10 cellular contexts compared by ENCODE assay signal in the genomic region with DNA sequence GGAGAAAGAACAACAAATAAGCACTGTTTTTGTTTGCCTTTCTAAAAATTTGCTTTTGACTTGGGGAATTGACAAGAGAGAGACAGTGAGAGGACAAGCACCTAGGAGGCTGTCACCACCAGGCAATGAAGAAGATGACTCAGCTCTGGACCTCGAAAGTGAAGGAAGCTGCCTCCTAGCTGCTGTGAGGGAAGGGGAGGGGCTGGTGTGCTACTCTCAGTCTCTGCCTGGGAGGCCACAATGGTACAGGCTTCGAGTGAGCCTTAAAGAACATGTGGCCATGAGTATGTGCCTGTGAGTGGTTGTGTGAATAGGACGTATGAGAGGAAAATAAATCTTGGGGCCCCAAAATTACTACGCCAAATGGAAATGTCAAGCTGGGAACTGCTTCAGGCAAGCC. TPM values are rescaled to one million over a fixed set of nuclear protein-coding genes. Genes with fewer than 3 reads are reported as not detected.
DNase-seq lines count a peak whose midpoint lies in the region; ATAC-seq, FAIRE-seq and TF ChIP-seq lines count a peak whose summit lies in the region.
"Had no signal": no experiment of that assay in that cellular context is flagged by ENCODE, and none has a peak within 500 bp of the region (broad histone marks: within the 10 kb centered on the region; RNA-seq: fewer than 3 reads in every experiment).

No MANE protein-coding gene starts in this region.

- H3K27me3 ChIP-seq in GM23248 (replicated peaks; ENCODE audit: insufficient read depth), result no peaks in the 10 kb centered on the region
- H3K27me3 ChIP-seq in ascending aorta, result no peaks in the 10 kb centered on the region

- no peaks in the 10 kb centered on the region for H3K9me2 ChIP-seq in GM23248 (ENCODE audit: insufficient read depth)

- H4K20me1 ChIP-seq in GM23248 (ENCODE audit: insufficient read depth), result no peaks in the 10 kb centered on the region

- no peaks in the 10 kb centered on the region for H3K27me3 Mint-ChIP-seq in activated T-helper 17 cell treated with anti-CD3 and anti-CD28 coated beads, Interleukin-2, amount 50 U/mL, for 72 hours
- peaks cover 4 to 11% of the 10 kb centered on the region in 2 donors for H3K27me3 Mint-ChIP-seq in natural killer cell treated with Interleukin-12 subunit alpha and Interleukin-12 subunit beta and Interleukin-15 and Interleukin-18, amount 100 ng/mL, for 72 hours

- H3K27ac ChIP-seq in GM23248, result no peak overlapping the region
- no peak overlapping the region for H3K27ac ChIP-seq in ascending aorta
- H3K27ac ChIP-seq: 22Rv1 had no signal

- H3K4me1 ChIP-seq in GM23248 (ENCODE audit: insufficient read depth) (peaks cover 5% of the 10 kb centered on the region; the same call in 1 of the 2 replicates), ascending aorta (no peaks in the 10 kb centered on the region)

- H3K4me3 ChIP-seq in GM23248, result no peak overlapping the region
- H3K4me3 ChIP-seq in ascending aorta, result no peak overlapping the region

- no peak overlapping the region for H3K9ac ChIP-seq in GM23248

- no peak for FAIRE-seq in HTR-8/SVneo (lab: Jason Lieb, UNC)

- in situ Hi-C loops in GM23248 (cut with MboI), result loop anchor here (10.0 to 25.0 kb wide), 3 partner anchors 682 to 1555 kb away; a partner anchor contains a TSS

- no peak overlapping the region for H3K4me2 ChIP-seq in GM23248 (ENCODE audit: unreplicated experiment)

- DNase-seq in DMS 273 (lab: John Stamatoyannopoulos, UW; ENCODE audit: unreplicated experiment) (peak; percentile 2), DMS 273 treated with DMSO at 0.1 percent for 48 hours (lab: John Stamatoyannopoulos, UW) (no peak), GM23248 (peak; percentile 60), HTR-8/SVneo (ENCODE audit: insufficient read length, low spot score) (peak; percentile 31), cerebellum (ENCODE audit: low spot score) (no peak), ascending aorta (ENCODE audit: low spot score in 2 of 2) (no peak)
- DNase-seq in natural killer cell treated with Interleukin-12 subunit alpha and Interleukin-12 subunit beta and Interleukin-15 and Interleukin-18, amount 100 ng/mL, for 72 hours (ENCODE audit: low spot score), result no peak

- WGBS in GM23248 (ENCODE audit: low coverage in 1 of 2, low lambda C conversion rate in 2 of 2, missing lambda C conversion rate in 2 of 2), 2 experiments, result 46 to 48% methylated on average over 4 of the region's 4 CpGs

- H3K9me3 ChIP-seq in GM23248 (ENCODE audit: low read depth) (no peaks in the 10 kb centered on the region), ascending aorta (no peaks in the 10 kb centered on the region)

- peak; percentile 97 for ATAC-seq in activated T-helper 17 cell treated with anti-CD3 and anti-CD28 coated beads, Interleukin-2, amount 50 U/mL, for 72 hours (replicated peaks)
- ATAC-seq in natural killer cell treated with Interleukin-12 subunit alpha and Interleukin-12 subunit beta and Interleukin-15 and Interleukin-18, amount 100 ng/mL, for 72 hours, result peak; percentile 72 to 86

- H3K79me2 ChIP-seq in GM23248 (ENCODE audit: insufficient read depth), result no peaks in the 10 kb centered on the region

- H3K27ac Mint-ChIP-seq in activated T-helper 17 cell treated with anti-CD3 and anti-CD28 coated beads, Interleukin-2, amount 50 U/mL, for 72 hours, result peak overlapping the region; percentile 20
- H3K27ac Mint-ChIP-seq in natural killer cell treated with Interleukin-12 subunit alpha and Interleukin-12 subunit beta and Interleukin-15 and Interleukin-18, amount 100 ng/mL, for 72 hours, result no peak overlapping the region
- H3K27ac Mint-ChIP-seq: T-helper 1 cell treated with Interleukin-12 subunit alpha and Interleukin-12 subunit beta and Interleukin-4 antibody, amounts not matched to agents 30 μg/mL and 1 μg/mL, for 36 hours had no signal

- H3K4me3 Mint-ChIP-seq in activated T-helper 17 cell treated with anti-CD3 and anti-CD28 coated beads, Interleukin-2, amount 50 U/mL, for 72 hours, result no peak overlapping the region
- no peak overlapping the region for H3K4me3 Mint-ChIP-seq in natural killer cell treated with Interleukin-12 subunit alpha and Interleukin-12 subunit beta and Interleukin-15 and Interleukin-18, amount 100 ng/mL, for 72 hours
- H3K4me3 Mint-ChIP-seq: T-helper 1 cell treated with Interleukin-12 subunit alpha and Interleukin-12 subunit beta and Interleukin-4 antibody, amounts not matched to agents 30 μg/mL and 1 μg/mL, for 36 hours had no signal

- H3K36me3 ChIP-seq in GM23248 (ENCODE audit: low read depth) (no peaks in the 10 kb centered on the region), ascending aorta (no peaks in the 10 kb centered on the region)

- no peaks in the 10 kb centered on the region for H3K9me3 Mint-ChIP-seq in activated T-helper 17 cell treated with anti-CD3 and anti-CD28 coated beads, Interleukin-2, amount 50 U/mL, for 72 hours
- H3K9me3 Mint-ChIP-seq in natural killer cell treated with Interleukin-12 subunit alpha and Interleukin-12 subunit beta and Interleukin-15 and Interleukin-18, amount 100 ng/mL, for 72 hours, result no peaks in the 10 kb centered on the region
- H3K9me3 Mint-ChIP-seq: T-helper 1 cell treated with Interleukin-12 subunit alpha and Interleukin-12 subunit beta and Interleukin-4 antibody, amounts not matched to agents 30 μg/mL and 1 μg/mL, for 36 hours had no signal

- no peaks in the 10 kb centered on the region for H3K36me3 Mint-ChIP-seq in activated T-helper 17 cell treated with anti-CD3 and anti-CD28 coated beads, Interleukin-2, amount 50 U/mL, for 72 hours (ENCODE audit: low read depth)
- H3K36me3 Mint-ChIP-seq in natural killer cell treated with Interleukin-12 subunit alpha and Interleukin-12 subunit beta and Interleukin-15 and Interleukin-18, amount 100 ng/mL, for 72 hours, result no peaks in the 10 kb centered on the region

- intact Hi-C loops in ascending aorta (cut with DNase I), result loop anchor here (10.0 kb wide), 2 partner anchors 1062 to 1512 kb away; a partner anchor contains a TSS

- peaks cover 6% of the 10 kb centered on the region for H3K4me1 Mint-ChIP-seq in activated T-helper 17 cell treated with anti-CD3 and anti-CD28 coated beads, Interleukin-2, amount 50 U/mL, for 72 hours
- peaks cover 3 to 10% of the 10 kb centered on the region in 2 donors for H3K4me1 Mint-ChIP-seq in natural killer cell treated with Interleukin-12 subunit alpha and Interleukin-12 subunit beta and Interleukin-15 and Interleukin-18, amount 100 ng/mL, for 72 hours (ENCODE audit: low read depth in 2 of 2)

- no peak overlapping the region for H2AFZ ChIP-seq in GM23248

- no peaks in the 10 kb centered on the region for H3F3A ChIP-seq in GM23248 (ENCODE audit: insufficient read depth)

- TF ChIP-seq CTCF in ascending aorta (IDR thresholded peaks at IDR 0.05), result no peak

RNA-seq across cellular contexts. Expression of a gene that starts 7.1 kb away (rescaled TPM):
- 92.3 and 122 TPM in 2 replicates for total RNA-seq in GM23248 (2014; rRNA removed; shearing (Covaris generic))
- polyA plus RNA-seq in GM23248 (2016; fragmentation: Nextera tagmentation; extraction: Ambion mirVana), result 43.8 and 45.2 TPM in 2 replicates
- total RNA-seq in activated T-helper 17 cell treated with anti-CD3 and anti-CD28 coated beads, Interleukin-2, amount 50 U/mL, for 72 hours, result 1 to 10 TPM; 3.4 to 4.9 TPM
- 1 to 10 TPM; 4.0 to 8.5 TPM for total RNA-seq in natural killer cell treated with Interleukin-12 subunit alpha and Interleukin-12 subunit beta and Interleukin-15 and Interleukin-18, amount 100 ng/mL, for 72 hours
- total RNA-seq in cerebellum (123 TPM), ascending aorta (69.1 TPM)

RNA-seq across cellular contexts. Expression of a gene that starts 24.3 kb away (rescaled TPM):
- total RNA-seq in GM23248 (2014; rRNA removed; shearing (Covaris generic)), result not detected in 2 replicates
- polyA plus RNA-seq in GM23248 (2016; fragmentation: Nextera tagmentation; extraction: Ambion mirVana), result not detected in 2 replicates
- not detected for total RNA-seq in activated T-helper 17 cell treated with anti-CD3 and anti-CD28 coated beads, Interleukin-2, amount 50 U/mL, for 72 hours
- under 1 TPM in 1 of 2 donors, not detected in 1; 0.31 TPM for total RNA-seq in natural killer cell treated with Interleukin-12 subunit alpha and Interleukin-12 subunit beta and Interleukin-15 and Interleukin-18, amount 100 ng/mL, for 72 hours
- not detected for total RNA-seq in cerebellum
- total RNA-seq in ascending aorta, result not detected

Comparison
In these comparisons a context has a peak if more than half of its experiments do, and no peak if none do; other contexts are left out.
1. DNase-seq: peak in DMS 273 (single experiment), GM23248 (single experiment) and HTR-8/SVneo (single experiment); none in DMS 273 treated with DMSO at 0.1 percent for 48 hours (single experiment), natural killer cell treated with Interleukin-12 subunit alpha and Interleukin-12 subunit beta and Interleukin-15 and Interleukin-18, amount 100 ng/mL, for 72 hours (single experiment), cerebellum (single experiment) and ascending aorta (0 of 2).